In the genomic region with DNA sequence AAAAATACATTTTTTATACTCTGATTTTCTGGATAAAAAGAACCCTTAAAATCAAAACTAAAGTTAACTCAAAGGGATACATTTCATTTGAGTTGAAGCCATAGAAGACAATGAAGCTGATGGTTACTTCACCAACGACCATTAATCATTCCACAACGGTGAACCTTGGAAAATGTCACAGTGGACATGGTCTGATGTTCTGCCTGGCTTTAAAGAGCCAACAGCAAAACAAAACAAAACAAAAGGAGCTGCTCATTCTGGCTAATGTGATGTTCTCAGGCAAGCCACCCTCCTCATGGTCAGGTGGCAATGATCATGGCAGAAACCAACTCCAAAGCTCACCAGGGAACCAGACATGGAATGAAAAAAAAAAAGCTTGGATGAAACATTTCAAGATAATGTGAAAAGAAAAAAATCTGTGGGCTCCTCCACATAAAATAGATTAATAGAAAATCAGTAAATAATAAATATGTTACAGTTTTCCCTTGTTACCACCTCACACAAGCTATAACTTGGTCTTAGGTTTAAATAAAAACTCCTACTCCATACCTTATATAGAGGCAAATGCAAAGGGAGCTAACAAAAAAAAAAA, we compare ENCODE assay signal across 2 cellular contexts.
A peak's percentile ranks its signal among the peaks of the same experiment; 100 is the strongest.
TF ChIP-seq lines count a peak whose summit lies in the region.

No MANE protein-coding gene starts in this region.

TF ChIP-seq in HEK293, 187 proteins besides CTCF, POLR2A, EP300 and RAD21 (continued from another document and continues in another):
- TF ChIP-seq ZNF335 (tag by site-specific recombination; conservative IDR thresholded peaks at IDR 0.05) (peak; percentile 24; the same call in 1 of the 2 replicates), ZNF600 (tag by site-specific recombination; IDR thresholded peaks at IDR 0.05) (peak; percentile 55; the same call in 1 of the 2 replicates), ZBTB17 (tag by site-specific recombination; IDR thresholded peaks at IDR 0.05) (0 out of 2 replicates have a peak, but pooled peaks have one; percentile 42), FEZF1 (tag by site-specific recombination; IDR thresholded peaks at IDR 0.05) (peak; percentile 54), SALL2 (tag by site-specific recombination; IDR thresholded peaks at IDR 0.05; ENCODE audit: borderline replicate concordance) (no peak), ZIC2 (tag by site-specific recombination; IDR thresholded peaks at IDR 0.05) (no peak), ZNF302 (tag by site-specific recombination; IDR thresholded peaks at IDR 0.05; ENCODE audit: low read depth) (no peak), KLF9 (tag by site-specific recombination; IDR thresholded peaks at IDR 0.05; ENCODE audit: low read depth) (no peak), ZBTB26 (tag by site-specific recombination; optimal IDR thresholded peaks at IDR 0.05) (no peak), ZSCAN30 (tag by site-specific recombination; IDR thresholded peaks at IDR 0.05) (no peak), PRDM10 (tag by site-specific recombination; IDR thresholded peaks at IDR 0.05) (peak; percentile 93), KLF1 (tag by site-specific recombination; IDR thresholded peaks at IDR 0.05) (no peak), ZSCAN18 (tag by site-specific recombination; IDR thresholded peaks at IDR 0.05) (no peak)
- TF ChIP-seq, protein P1, sequence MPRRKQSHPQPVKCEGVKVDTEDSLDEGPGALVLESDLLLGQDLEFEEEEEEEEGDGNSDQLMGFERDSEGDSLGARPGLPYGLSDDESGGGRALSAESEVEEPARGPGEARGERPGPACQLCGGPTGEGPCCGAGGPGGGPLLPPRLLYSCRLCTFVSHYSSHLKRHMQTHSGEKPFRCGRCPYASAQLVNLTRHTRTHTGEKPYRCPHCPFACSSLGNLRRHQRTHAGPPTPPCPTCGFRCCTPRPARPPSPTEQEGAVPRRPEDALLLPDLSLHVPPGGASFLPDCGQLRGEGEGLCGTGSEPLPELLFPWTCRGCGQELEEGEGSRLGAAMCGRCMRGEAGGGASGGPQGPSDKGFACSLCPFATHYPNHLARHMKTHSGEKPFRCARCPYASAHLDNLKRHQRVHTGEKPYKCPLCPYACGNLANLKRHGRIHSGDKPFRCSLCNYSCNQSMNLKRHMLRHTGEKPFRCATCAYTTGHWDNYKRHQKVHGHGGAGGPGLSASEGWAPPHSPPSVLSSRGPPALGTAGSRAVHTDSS (tag by site-specific recombination; IDR thresholded peaks at IDR 0.05), result peak; percentile 73
- TF ChIP-seq, protein P2, sequence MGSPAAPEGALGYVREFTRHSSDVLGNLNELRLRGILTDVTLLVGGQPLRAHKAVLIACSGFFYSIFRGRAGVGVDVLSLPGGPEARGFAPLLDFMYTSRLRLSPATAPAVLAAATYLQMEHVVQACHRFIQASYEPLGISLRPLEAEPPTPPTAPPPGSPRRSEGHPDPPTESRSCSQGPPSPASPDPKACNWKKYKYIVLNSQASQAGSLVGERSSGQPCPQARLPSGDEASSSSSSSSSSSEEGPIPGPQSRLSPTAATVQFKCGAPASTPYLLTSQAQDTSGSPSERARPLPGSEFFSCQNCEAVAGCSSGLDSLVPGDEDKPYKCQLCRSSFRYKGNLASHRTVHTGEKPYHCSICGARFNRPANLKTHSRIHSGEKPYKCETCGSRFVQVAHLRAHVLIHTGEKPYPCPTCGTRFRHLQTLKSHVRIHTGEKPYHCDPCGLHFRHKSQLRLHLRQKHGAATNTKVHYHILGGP (tag by site-specific recombination; IDR thresholded peaks at IDR 0.05), result no peak

TF ChIP-seq in K562, 482 proteins besides CTCF, POLR2A, EP300 and RAD21:
- TF ChIP-seq TCF15 (CRISPR knock-in tag; IDR thresholded peaks at IDR 0.05) (no peak), PBX2 (CRISPR knock-in tag; IDR thresholded peaks at IDR 0.05; ENCODE audit: low read depth) (no peak), PBX2 (tag; conservative IDR thresholded peaks at IDR 0.05; ENCODE audit: low read depth) (peak; percentile 84), MEIS2 (IDR thresholded peaks at IDR 0.05; ENCODE audit: partially characterized antibody) (peak; percentile 75)
- TF ChIP-seq, protein P3, sequence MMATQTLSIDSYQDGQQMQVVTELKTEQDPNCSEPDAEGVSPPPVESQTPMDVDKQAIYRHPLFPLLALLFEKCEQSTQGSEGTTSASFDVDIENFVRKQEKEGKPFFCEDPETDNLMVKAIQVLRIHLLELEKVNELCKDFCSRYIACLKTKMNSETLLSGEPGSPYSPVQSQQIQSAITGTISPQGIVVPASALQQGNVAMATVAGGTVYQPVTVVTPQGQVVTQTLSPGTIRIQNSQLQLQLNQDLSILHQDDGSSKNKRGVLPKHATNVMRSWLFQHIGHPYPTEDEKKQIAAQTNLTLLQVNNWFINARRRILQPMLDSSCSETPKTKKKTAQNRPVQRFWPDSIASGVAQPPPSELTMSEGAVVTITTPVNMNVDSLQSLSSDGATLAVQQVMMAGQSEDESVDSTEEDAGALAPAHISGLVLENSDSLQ (IDR thresholded peaks at IDR 0.05), result peak; percentile 56
